In the genomic region with DNA sequence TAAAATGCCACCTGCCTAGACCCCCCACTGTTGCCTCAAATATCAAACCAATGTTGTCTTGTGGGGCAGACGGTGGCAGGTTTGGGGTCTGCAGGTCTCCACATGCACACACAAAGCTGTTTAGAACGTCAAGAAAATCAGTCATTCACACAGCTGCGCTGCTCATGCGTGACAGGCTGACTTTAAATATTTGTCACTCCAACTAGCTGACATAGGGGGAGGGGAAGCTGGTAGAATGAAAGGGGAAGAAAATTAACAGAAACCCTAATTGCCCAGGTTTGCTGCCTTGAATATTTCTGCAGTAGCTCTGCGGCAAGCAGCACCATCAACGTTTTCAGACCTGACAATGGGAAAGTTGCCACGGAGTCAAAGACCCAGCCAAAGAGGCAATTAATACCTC, we compare ENCODE assay signal across 10 cellular contexts.
DNase-seq lines count a peak whose midpoint lies in the region; ATAC-seq and TF ChIP-seq lines count a peak whose summit lies in the region.
"Had no signal": no experiment of that assay in that cellular context is flagged by ENCODE, and none has a peak within 500 bp of the region (broad histone marks: within the 10 kb centered on the region; RNA-seq: fewer than 3 reads in every experiment).

No MANE protein-coding gene starts in this region.

- H3K4me1 ChIP-seq in OCI-LY1 (ENCODE audit: insufficient read depth, low read length, severe bottlenecking): peaks cover 33% of the 10 kb centered on the region

- ATAC-seq in GM19463 (IDR thresholded peaks at IDR 0.05; ENCODE audit: unreplicated experiment): peak; percentile 66
- peak; percentile 47 for ATAC-seq in HG03457 (IDR thresholded peaks at IDR 0.05; ENCODE audit: unreplicated experiment)
- ATAC-seq: activated CD4-positive, alpha-beta T cell treated with anti-CD3 and anti-CD28 coated beads for 36 hours had no signal

- no peaks in the 10 kb centered on the region for H3K79me2 ChIP-seq in OCI-LY1 (ENCODE audit: insufficient read depth, low read length)

- no peak overlapping the region for H3K9ac ChIP-seq in OCI-LY1 (ENCODE audit: low read length)

- no peaks in the 10 kb centered on the region for H3K9me2 ChIP-seq in OCI-LY1 (ENCODE audit: low read depth, low read length)

- peak overlapping the region; percentile 3 for H3K27ac ChIP-seq in OCI-LY1 (ENCODE audit: low read depth, low read length, poor library complexity, severe bottlenecking)

- H3K36me3 ChIP-seq in OCI-LY1 (ENCODE audit: insufficient read depth, low read length): no peaks in the 10 kb centered on the region; the same call in 1 of the 2 replicates

- H2AFZ ChIP-seq in OCI-LY1 (ENCODE audit: low read length): no peak overlapping the region

- H3F3A ChIP-seq in OCI-LY1 (ENCODE audit: insufficient read depth, low read length): no peaks in the 10 kb centered on the region

- TF ChIP-seq CTCF in OCI-LY1 (IDR thresholded peaks at IDR 0.05; ENCODE audit: low read length): no peak

- DNase-seq in DMS153 (lab: John Stamatoyannopoulos, UW): peak; percentile 30
- DNase-seq in NCI-H82 (lab: John Stamatoyannopoulos, UW): no peak
- DNase-seq in activated CD4-positive, CD25-positive, alpha-beta regulatory T cell treated with anti-CD3 and anti-CD28 coated beads, Interleukin-2, amount 50 U/mL, for 72 hours: no peak
- no peak for DNase-seq in NCI-H2196 treated with DMSO at 0.1 percent for 48 hours (lab: John Stamatoyannopoulos, UW; ENCODE audit: unreplicated experiment)
- no peak for DNase-seq in NCI-H524 treated with DMSO at 0.1 percent for 48 hours (lab: John Stamatoyannopoulos, UW)
- DNase-seq: activated CD4-positive, alpha-beta T cell treated with anti-CD3 and anti-CD28 coated beads for 36 hours; H7 had no signal

- no peak overlapping the region for H3K4me3 ChIP-seq in OCI-LY1 (ENCODE audit: low read depth, low read length, poor library complexity, severe bottlenecking)

- no peaks in the 10 kb centered on the region for H4K20me1 ChIP-seq in OCI-LY1 (ENCODE audit: insufficient read depth, low read length)

- no peaks in the 10 kb centered on the region; the same call in 1 of the 2 replicates for H3K27me3 ChIP-seq in OCI-LY1 (ENCODE audit: insufficient read depth, low read length)

- peak overlapping the region; percentile 41; the same call in 1 of the 2 replicates for H3K4me2 ChIP-seq in OCI-LY1 (ENCODE audit: low read length)

- 0 out of 2 replicates have a peak, but pooled peaks cover 3% of the 10 kb centered on the region for H3K9me3 ChIP-seq in OCI-LY1 (ENCODE audit: low read length)
